In the genomic region with DNA sequence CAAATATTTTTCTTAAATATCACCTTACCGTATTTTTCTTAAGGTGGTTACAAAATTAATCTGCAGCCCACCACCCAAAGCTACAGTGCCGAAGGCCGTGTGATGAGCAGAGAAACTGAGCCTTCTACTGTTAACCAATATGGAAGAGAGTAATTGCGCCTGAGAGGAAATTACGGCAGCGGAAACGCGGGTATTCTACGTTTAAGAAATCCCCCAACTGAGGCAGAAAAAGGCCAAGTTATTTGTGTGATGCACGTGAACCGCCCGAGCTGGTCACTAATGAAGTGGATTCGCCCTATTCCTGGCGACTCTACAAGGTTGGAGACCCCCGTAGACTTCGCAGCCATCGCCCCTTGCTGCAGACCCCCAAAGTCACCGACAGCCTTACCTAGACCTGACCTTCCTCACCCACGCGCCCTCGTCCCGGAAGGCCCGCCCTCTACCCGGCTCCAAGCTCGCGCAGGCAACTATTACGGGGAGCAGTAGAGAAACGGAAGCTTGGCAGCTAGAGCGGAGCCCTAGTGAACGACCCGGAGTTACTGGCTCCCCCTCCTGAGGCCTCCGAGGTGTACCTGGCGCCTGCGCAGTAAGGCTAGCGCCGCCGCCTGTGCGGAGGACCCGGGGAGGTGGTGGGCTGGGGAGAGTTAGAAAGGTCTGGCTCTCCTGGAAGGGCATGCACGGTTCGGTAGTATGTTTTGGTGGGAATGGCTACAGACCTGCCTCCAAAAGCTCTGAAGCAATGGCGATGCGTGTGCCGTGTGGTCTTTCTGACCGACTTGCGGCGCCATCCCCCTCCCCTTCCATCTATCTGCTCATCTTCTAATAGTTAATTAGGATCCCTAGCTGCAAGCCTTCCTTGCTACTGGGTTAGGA, we compare ENCODE assay signal across 8 cellular contexts. TPM values are rescaled to one million over a fixed set of nuclear protein-coding genes. Genes with fewer than 3 reads are reported as not detected.
A peak's percentile ranks its signal among the peaks of the same experiment; 100 is the strongest.
DNase-seq lines count a peak whose midpoint lies in the region; ATAC-seq and TF ChIP-seq lines count a peak whose summit lies in the region.

A gene (minus strand): TSS at position 430 of the 873 bp plus-strand sequence. CDS start 4,319 bp downstream, outside the sequence.

- no peak for TF ChIP-seq EP300 in gastroesophageal sphincter (IDR thresholded peaks at IDR 0.05)

- DNase-seq in HFFc6, result peak; percentile 87
- peak; percentile 99 for DNase-seq in NAMALWA (ENCODE audit: low spot score)
- DNase-seq in SK-N-DZ (ENCODE audit: low spot score), result peak; percentile 99
- peak; percentile 97 for DNase-seq in activated naive CD4-positive, alpha-beta T cell treated with anti-CD3 and anti-CD28 coated beads for 36 hours
- peak; percentile 64 to 98 (median 95) for DNase-seq in substantia nigra (lab: John Stamatoyannopoulos, UW)

- TF ChIP-seq POLR2A in gastroesophageal sphincter (IDR thresholded peaks at IDR 0.05), result peak; percentile 47 to 74

- H3K36me3 ChIP-seq in gastroesophageal sphincter, result peaks cover 0 to 12% of the 10 kb centered on the region in 2 donors
- no peaks in the 10 kb centered on the region for H3K36me3 ChIP-seq in neutrophil

- H3K9me3 ChIP-seq in gastroesophageal sphincter, result no peaks in the 10 kb centered on the region
- no peaks in the 10 kb centered on the region for H3K9me3 ChIP-seq in neutrophil

- H3K4me1 Mint-ChIP-seq in HFFc6 (ENCODE audit: low read depth), result peaks cover 34% of the 10 kb centered on the region
- H3K4me1 Mint-ChIP-seq in activated naive CD4-positive, alpha-beta T cell treated with anti-CD3 and anti-CD28 coated beads for 36 hours (ENCODE audit: low read depth), result peaks cover 28% of the 10 kb centered on the region

- TF ChIP-seq CTCF in HFFc6 (IDR thresholded peaks at IDR 0.05), result peak; percentile 36; the same call in 1 of the 2 replicates
- TF ChIP-seq CTCF in gastroesophageal sphincter (IDR thresholded peaks at IDR 0.05), result peak in 1 of 4 experiments; percentile 80
- peak; percentile 46 for TF ChIP-seq CTCF in neutrophil (IDR thresholded peaks at IDR 0.05)

- H3K36me3 Mint-ChIP-seq in HFFc6 (ENCODE audit: low read depth), result peaks cover 14% of the 10 kb centered on the region
- H3K36me3 Mint-ChIP-seq in activated naive CD4-positive, alpha-beta T cell treated with anti-CD3 and anti-CD28 coated beads for 36 hours (ENCODE audit: low read depth), result peaks cover 11% of the 10 kb centered on the region

- H3K27me3 Mint-ChIP-seq in HFFc6 (ENCODE audit: insufficient read depth), result peaks cover 12% of the 10 kb centered on the region
- peaks cover 3% of the 10 kb centered on the region for H3K27me3 Mint-ChIP-seq in activated naive CD4-positive, alpha-beta T cell treated with anti-CD3 and anti-CD28 coated beads for 36 hours (ENCODE audit: low read depth)

- H3K4me3 ChIP-seq in GM08714 (ENCODE audit: low read length) (peak within 1 kb of the TSS; percentile 99), gastroesophageal sphincter (peak within 1 kb of the TSS; percentile 55 to 61), neutrophil (ENCODE audit: low read depth in 1 of 2, low read length in 1 of 2) (peak within 1 kb of the TSS; percentile 61 to 68)

- WGBS in gastroesophageal sphincter (ENCODE audit: low coverage in 1 of 2), 2 donors, result 0% methylated on average over 9 to 12 of the region's 47 CpGs

- peaks cover 7% of the 10 kb centered on the region for H3K9me3 Mint-ChIP-seq in HFFc6
- peaks cover 3% of the 10 kb centered on the region for H3K9me3 Mint-ChIP-seq in activated naive CD4-positive, alpha-beta T cell treated with anti-CD3 and anti-CD28 coated beads for 36 hours

- H3K27me3 ChIP-seq in gastroesophageal sphincter (no peaks in the 10 kb centered on the region), neutrophil (peaks cover 47% of the 10 kb centered on the region)

- intact Hi-C loops in activated naive CD4-positive, alpha-beta T cell treated with anti-CD3 and anti-CD28 coated beads for 36 hours (cut with micrococcal nuclease), result loop anchor here (1.0 to 5.0 kb wide), 15 partner anchors 39 to 1907 kb away; a partner anchor contains a TSS

- ATAC-seq in gastroesophageal sphincter, result peak; percentile 100

- peak within 1 kb of the TSS; percentile 45 to 90 (median 88) for H3K27ac ChIP-seq in gastroesophageal sphincter
- H3K27ac ChIP-seq in neutrophil, result peak within 1 kb of the TSS; percentile 62
- H3K27ac ChIP-seq in substantia nigra (ENCODE audit: low read depth, low read length, poor library complexity, severe bottlenecking), result peak within 1 kb of the TSS; percentile 85

- peak within 1 kb of the TSS; percentile 99 for H3K27ac Mint-ChIP-seq in HFFc6
- peak within 1 kb of the TSS; percentile 98 for H3K27ac Mint-ChIP-seq in activated naive CD4-positive, alpha-beta T cell treated with anti-CD3 and anti-CD28 coated beads for 36 hours

- CTCF ChIA-PET in activated naive CD4-positive, alpha-beta T cell treated with anti-CD3 and anti-CD28 coated beads for 36 hours (lab: Charles Lee), result interaction anchor here (0.6 to 5.3 kb wide), 10 partner anchors 9 to 288 kb away, joined by 3 to 77 read pairs (median 3); no protein-coding TSS in a partner anchor

- peaks cover 4 to 25% (median 7%) of the 10 kb centered on the region in 3 donors for H3K4me1 ChIP-seq in gastroesophageal sphincter
- peaks cover 18 to 20% of the 10 kb centered on the region in 2 experiments for H3K4me1 ChIP-seq in neutrophil (ENCODE audit: control insufficient read depth in 1 of 2, insufficient read depth in 1 of 2, low read depth in 1 of 2, low read length in 1 of 2)

- H3K4me3 Mint-ChIP-seq in HFFc6, result peak within 1 kb of the TSS; percentile 100
- H3K4me3 Mint-ChIP-seq in activated naive CD4-positive, alpha-beta T cell treated with anti-CD3 and anti-CD28 coated beads for 36 hours, result peak within 1 kb of the TSS; percentile 95

RNA-seq across cellular contexts. Expression of the gene that starts here (rescaled TPM):
- total RNA-seq in HFFc6 (2021; fragmentation: NEBNext Ultra II Directional; extraction: Animal tissue kit (Norgen Biotek cat#: 25700)), result 10 to 100 TPM; 61.7 to 78.9 (median 68.1) TPM
- polyA plus RNA-seq in SK-N-DZ (2014; cell fraction: cytosol; rRNA removed), result 18.2 and 35.5 TPM in 2 replicates
- 13.3 and 25.8 TPM in 2 replicates for polyA plus RNA-seq in SK-N-DZ (2014; cell fraction: nucleus; rRNA removed)
- total RNA-seq in activated naive CD4-positive, alpha-beta T cell treated with anti-CD3 and anti-CD28 coated beads for 36 hours, result 100 to 1,000 TPM; 116 to 120 TPM
- 10 to 100 TPM; 13.4 to 27.6 (median 16.4) TPM for total RNA-seq in gastroesophageal sphincter

Comparison
In these comparisons a context has a peak if more than half of its experiments do, and no peak if none do; other contexts are left out.
1. Peak in every context shown above with its lines: DNase-seq, ATAC-seq, H3K4me3 ChIP-seq and H3K27ac ChIP-seq.